Comparison of ENCODE assay signal across 10 cellular contexts in genomic region chr1:156896490-156897033, GRCh38. TPM values are rescaled to one million over a fixed set of nuclear protein-coding genes. Genes with fewer than 3 reads are reported as not detected.
A peak's percentile ranks its signal among the peaks of the same experiment; 100 is the strongest.
DNase-seq lines count a peak whose midpoint lies in the region; ATAC-seq and TF ChIP-seq lines count a peak whose summit lies in the region.
"Had no signal": no experiment of that assay in that cellular context is flagged by ENCODE, and none has a peak within 500 bp of the region (broad histone marks: within the 10 kb centered on the region; RNA-seq: fewer than 3 reads in every experiment).

No MANE protein-coding gene starts in this region.

- DNase-seq in GM03348 (ENCODE audit: low spot score) (peak; percentile 95), fibroblast of villous mesenchyme (ENCODE audit: low read depth) (peak; percentile 84), retinal pigment epithelial cell (ENCODE audit: low read depth) (peak; percentile 79), midbrain (lab: John Stamatoyannopoulos, UW) (no peak), hypothalamus (lab: John Stamatoyannopoulos, UW) (no peak)
- DNase-seq: NCI-H1436 treated with DMSO at 0.1 percent for 48 hours; stimulated activated CD4-positive, alpha-beta T cell treated with anti-CD3 and anti-CD28 coated beads, Interleukin-15, amount 100 ng/mL, for 24 hours had no signal

- TF ChIP-seq CTCF in fibroblast of villous mesenchyme (IDR thresholded peaks at IDR 0.05; ENCODE audit: insufficient read depth, low read depth, low read length) (no peak), retinal pigment epithelial cell (conservative IDR thresholded peaks at IDR 0.05; ENCODE audit: low read depth, low read length) (no peak)

- H3K4me3 ChIP-seq in fibroblast of villous mesenchyme (ENCODE audit: low read depth, low read length) (no peak overlapping the region), retinal pigment epithelial cell (ENCODE audit: low read length) (no peak overlapping the region)

- ATAC-seq in SK-N-SH treated with all-trans-retinoic acid at 6 μM for 48 hours: peak; percentile 81
- no peak for ATAC-seq in HG03442 (IDR thresholded peaks at IDR 0.05; ENCODE audit: unreplicated experiment)
- no peak for ATAC-seq in GM18858 (IDR thresholded peaks at IDR 0.05; ENCODE audit: unreplicated experiment)

TF ChIP-seq in SK-N-SH treated with all-trans-retinoic acid at 6 μM for 48 hours, 23 proteins besides CTCF, POLR2A, EP300 and RAD21:
- TF ChIP-seq ZNF70 (CRISPR knock-in tag; IDR thresholded peaks at IDR 0.05): no peak
- no peak for TF ChIP-seq ESRRG (CRISPR knock-in tag; IDR thresholded peaks at IDR 0.05)
- no peak for TF ChIP-seq ZNF565 (CRISPR knock-in tag; conservative IDR thresholded peaks at IDR 0.05; ENCODE audit: low read depth)
- TF ChIP-seq PATZ1 (CRISPR knock-in tag; IDR thresholded peaks at IDR 0.05; ENCODE audit: borderline replicate concordance): peak; percentile 71; the same call in 1 of the 2 replicates
- 0 out of 2 replicates have a peak, but pooled peaks have one; percentile 61 for TF ChIP-seq OSR1 (CRISPR knock-in tag; IDR thresholded peaks at IDR 0.05)
TF ChIP-seq in SK-N-SH treated with all-trans-retinoic acid at 6 μM for 48 hours: peak in this region for 2.

RNA-seq across cellular contexts. Expression of gene PEAR1, which starts 3.0 kb away (rescaled TPM):
- total RNA-seq in fibroblast of villous mesenchyme: 11.3 and 12.1 TPM in 2 replicates

RNA-seq across cellular contexts. Expression of gene LRRC71, which starts 23.9 kb away (rescaled TPM):
- total RNA-seq in fibroblast of villous mesenchyme: not detected in 2 replicates

RNA-seq across cellular contexts. Expression of gene NTRK1, which starts 35.9 kb away (rescaled TPM):
- total RNA-seq in fibroblast of villous mesenchyme: not detected in 2 replicates

RNA-seq across cellular contexts. Expression of gene INSRR, which starts 37.6 kb away (rescaled TPM):
- total RNA-seq in fibroblast of villous mesenchyme: not detected in 2 replicates

Comparison
In these comparisons a context has a peak if more than half of its experiments do, and no peak if none do; other contexts are left out.
1. DNase-seq: peak in GM03348 (single experiment), fibroblast of villous mesenchyme (single experiment) and retinal pigment epithelial cell (single experiment); none in midbrain (single experiment) and hypothalamus (0 of 51).